ENCODE assay signal across 1 cellular context in the genomic region with DNA sequence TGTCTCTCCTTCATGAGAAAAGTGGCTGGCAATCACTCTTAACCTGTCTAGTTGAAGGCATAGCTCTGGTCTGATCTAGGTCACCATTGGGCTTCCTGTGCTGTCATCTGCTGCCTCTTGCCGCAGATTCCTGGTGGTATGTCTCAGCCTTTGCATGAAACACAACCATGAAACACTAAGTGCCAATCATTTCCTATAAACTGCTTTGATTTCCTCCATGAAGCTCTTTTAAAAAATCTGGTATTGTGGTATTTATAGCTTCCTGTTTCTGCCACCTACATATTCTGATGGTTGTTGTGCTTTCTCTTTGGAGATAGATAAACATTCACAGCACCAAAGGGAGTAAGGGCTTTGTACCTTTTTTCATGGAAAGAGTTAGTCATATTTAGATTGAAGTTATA.
TF ChIP-seq lines count a peak whose summit lies in the region.

No MANE protein-coding gene starts in this region.

TF ChIP-seq in IMR-90, 13 proteins besides CTCF, POLR2A, EP300 and RAD21 (continued from another document):
- TF ChIP-seq, protein P1, sequence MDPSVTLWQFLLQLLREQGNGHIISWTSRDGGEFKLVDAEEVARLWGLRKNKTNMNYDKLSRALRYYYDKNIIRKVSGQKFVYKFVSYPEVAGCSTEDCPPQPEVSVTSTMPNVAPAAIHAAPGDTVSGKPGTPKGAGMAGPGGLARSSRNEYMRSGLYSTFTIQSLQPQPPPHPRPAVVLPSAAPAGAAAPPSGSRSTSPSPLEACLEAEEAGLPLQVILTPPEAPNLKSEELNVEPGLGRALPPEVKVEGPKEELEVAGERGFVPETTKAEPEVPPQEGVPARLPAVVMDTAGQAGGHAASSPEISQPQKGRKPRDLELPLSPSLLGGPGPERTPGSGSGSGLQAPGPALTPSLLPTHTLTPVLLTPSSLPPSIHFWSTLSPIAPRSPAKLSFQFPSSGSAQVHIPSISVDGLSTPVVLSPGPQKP (IDR thresholded peaks at IDR 0.05; ENCODE audit: borderline replicate concordance, low read depth, low read length), result no peak
- TF ChIP-seq CHD1 (IDR thresholded peaks at IDR 0.05; ENCODE audit: low read depth, low read length), result no peak
- no peak for TF ChIP-seq SMC3 (IDR thresholded peaks at IDR 0.05; ENCODE audit: low read depth, low read length)
- TF ChIP-seq CEBPB (IDR thresholded peaks at IDR 0.05; ENCODE audit: low read depth, low read length), result no peak
- no peak for TF ChIP-seq NFE2L2 (IDR thresholded peaks at IDR 0.05; ENCODE audit: low read depth, low read length)
- TF ChIP-seq RCOR1 (IDR thresholded peaks at IDR 0.05; ENCODE audit: insufficient replicate concordance, low read length), result no peak
- no peak for TF ChIP-seq FOS (IDR thresholded peaks at IDR 0.05; ENCODE audit: low read depth, low read length)
